8 cellular contexts compared by ENCODE assay signal in genomic region chr14:105489607-105490317, GRCh38. TPM values are rescaled to one million over a fixed set of nuclear protein-coding genes. Genes with fewer than 3 reads are reported as not detected.
DNase-seq lines count a peak whose midpoint lies in the region; ATAC-seq and TF ChIP-seq lines count a peak whose summit lies in the region.

No MANE protein-coding gene starts in this region.

- H3K9me3 ChIP-seq in OCI-LY3 (ENCODE audit: insufficient read depth, low read length): no peaks in the 10 kb centered on the region

- H3K4me1 ChIP-seq in OCI-LY3 (ENCODE audit: low read length): peaks cover 33% of the 10 kb centered on the region

- H3K27me3 ChIP-seq in OCI-LY3 (ENCODE audit: low read depth, low read length): peaks cover 9% of the 10 kb centered on the region

- peak; percentile 83 for DNase-seq in D341Med (ENCODE audit: low spot score)
- peak; percentile 94 for DNase-seq in Jurkat, Clone E6-1 (ENCODE audit: low read depth, low spot score)
- DNase-seq in activated T-cell treated with anti-CD3 and anti-CD28 coated beads for 1 hour (ENCODE audit: low read depth): peak; percentile 76
- DNase-seq in epithelial cell of esophagus (ENCODE audit: low read depth): peak; percentile 92
- DNase-seq in mucosa of gallbladder (ENCODE audit: low spot score): peak; percentile 90
- DNase-seq in stimulated activated CD8-positive, alpha-beta memory T cell treated with anti-CD3 and anti-CD28 coated beads, Interleukin-4, amount 100 ng/mL, for 1 hour (ENCODE audit: low read depth in 2 of 2, low spot score in 1 of 2): peak; percentile 62 to 72

- H3K36me3 ChIP-seq in OCI-LY3 (replicated peaks; ENCODE audit: low read depth, low read length): peaks cover 3% of the 10 kb centered on the region

- H4K20me1 ChIP-seq in OCI-LY3 (ENCODE audit: insufficient read depth, low read length): peaks cover 11% of the 10 kb centered on the region

- no peak overlapping the region for H2AFZ ChIP-seq in OCI-LY3 (ENCODE audit: low read depth, low read length)

- no peak for ATAC-seq in HG03571 (IDR thresholded peaks at IDR 0.05; ENCODE audit: unreplicated experiment)

- peak; percentile 70 for TF ChIP-seq CTCF in OCI-LY3 (IDR thresholded peaks at IDR 0.05; ENCODE audit: low read depth, low read length)
- TF ChIP-seq CTCF in epithelial cell of esophagus (IDR thresholded peaks at IDR 0.05; ENCODE audit: insufficient read depth, low read depth, low read length, missing control alignments): peak; percentile 71

- peaks cover 21% of the 10 kb centered on the region for H3K79me2 ChIP-seq in OCI-LY3 (ENCODE audit: low read length)

- H3K4me3 ChIP-seq in Jurkat, Clone E6-1 (ENCODE audit: low read length): peak overlapping the region; percentile 67
- H3K4me3 ChIP-seq in OCI-LY3 (ENCODE audit: low read length) (peak overlapping the region; percentile 92), epithelial cell of esophagus (ENCODE audit: low read length) (peak overlapping the region; percentile 61)

- peak overlapping the region; percentile 86 for H3K9ac ChIP-seq in OCI-LY3 (ENCODE audit: low read length)

- H3K4me2 ChIP-seq in OCI-LY3 (ENCODE audit: low read length): peak overlapping the region; percentile 93

- peak overlapping the region; percentile 63 for H3K27ac ChIP-seq in OCI-LY3 (ENCODE audit: low read length)

RNA-seq across cellular contexts. Expression of gene TEDC1, which starts 1.3 kb away (rescaled TPM):
- polyA plus RNA-seq in Jurkat, Clone E6-1 (2012; ENCODE audit: insufficient read depth, insufficient read length): 44.7 TPM
- 10.8 TPM for total RNA-seq in mucosa of gallbladder

RNA-seq across cellular contexts. Expression of gene CRIP1, which starts 3.1 kb away (rescaled TPM):
- polyA plus RNA-seq in Jurkat, Clone E6-1 (2012; ENCODE audit: insufficient read depth, insufficient read length): 237 TPM
- 35.7 TPM for total RNA-seq in mucosa of gallbladder

RNA-seq across cellular contexts. Expression of gene CRIP2, which starts 15.1 kb away (rescaled TPM):
- 6.1 TPM for polyA plus RNA-seq in Jurkat, Clone E6-1 (2012; ENCODE audit: insufficient read depth, insufficient read length)
- total RNA-seq in mucosa of gallbladder: 130 TPM

RNA-seq across cellular contexts. Expression of gene TMEM121, which starts 36.6 kb away (rescaled TPM):
- 1.5 TPM for polyA plus RNA-seq in Jurkat, Clone E6-1 (2012; ENCODE audit: insufficient read depth, insufficient read length)
- 3.7 TPM for total RNA-seq in mucosa of gallbladder
